In the genomic region with DNA sequence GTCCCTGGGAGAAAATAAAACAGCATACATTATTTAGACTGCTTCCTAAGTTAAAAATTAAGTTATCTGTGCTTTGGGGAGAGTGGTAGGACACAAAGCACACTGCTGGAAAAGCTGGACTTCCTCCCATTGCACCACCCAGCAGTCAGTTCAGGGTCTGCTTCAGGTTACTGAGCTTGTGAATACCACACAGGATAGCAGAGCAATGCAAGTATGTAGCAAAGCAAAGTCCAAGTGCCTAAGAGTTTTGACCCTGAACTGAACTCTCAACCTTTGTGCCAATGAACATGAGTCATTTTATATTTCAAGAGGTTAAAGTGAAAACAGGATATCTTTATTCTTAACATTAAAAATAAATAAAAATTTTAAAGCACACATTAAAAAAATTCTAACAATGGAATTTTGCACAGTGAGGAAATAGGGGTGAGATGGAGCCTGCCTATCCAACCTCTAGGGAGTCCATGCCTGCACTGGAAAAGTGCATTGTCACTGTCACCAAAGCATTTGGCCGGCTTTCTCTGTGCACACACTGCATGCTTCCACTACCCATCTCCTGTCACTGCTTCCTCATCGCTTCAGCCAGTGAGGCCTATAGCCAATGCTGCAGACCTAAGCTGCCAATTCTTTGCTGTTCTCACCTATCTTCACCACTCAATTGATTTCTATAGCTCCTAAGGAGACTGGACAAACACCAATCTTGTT, we compare ENCODE assay signal across 1 cellular context.
TF ChIP-seq lines count a peak whose summit lies in the region.

No MANE protein-coding gene starts in this region.

TF ChIP-seq in HepG2, 621 proteins besides CTCF, POLR2A, EP300 and RAD21 (continued from another document and continues in another):
- TF ChIP-seq, protein P1, sequence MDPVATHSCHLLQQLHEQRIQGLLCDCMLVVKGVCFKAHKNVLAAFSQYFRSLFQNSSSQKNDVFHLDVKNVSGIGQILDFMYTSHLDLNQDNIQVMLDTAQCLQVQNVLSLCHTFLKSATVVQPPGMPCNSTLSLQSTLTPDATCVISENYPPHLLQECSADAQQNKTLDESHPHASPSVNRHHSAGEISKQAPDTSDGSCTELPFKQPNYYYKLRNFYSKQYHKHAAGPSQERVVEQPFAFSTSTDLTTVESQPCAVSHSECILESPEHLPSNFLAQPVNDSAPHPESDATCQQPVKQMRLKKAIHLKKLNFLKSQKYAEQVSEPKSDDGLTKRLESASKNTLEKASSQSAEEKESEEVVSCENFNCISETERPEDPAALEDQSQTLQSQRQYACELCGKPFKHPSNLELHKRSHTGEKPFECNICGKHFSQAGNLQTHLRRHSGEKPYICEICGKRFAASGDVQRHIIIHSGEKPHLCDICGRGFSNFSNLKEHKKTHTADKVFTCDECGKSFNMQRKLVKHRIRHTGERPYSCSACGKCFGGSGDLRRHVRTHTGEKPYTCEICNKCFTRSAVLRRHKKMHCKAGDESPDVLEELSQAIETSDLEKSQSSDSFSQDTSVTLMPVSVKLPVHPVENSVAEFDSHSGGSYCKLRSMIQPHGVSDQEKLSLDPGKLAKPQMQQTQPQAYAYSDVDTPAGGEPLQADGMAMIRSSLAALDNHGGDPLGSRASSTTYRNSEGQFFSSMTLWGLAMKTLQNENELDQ (CRISPR knock-in tag; IDR thresholded peaks at IDR 0.05; ENCODE audit: borderline replicate concordance) = no peak
- TF ChIP-seq NCOA1 (CRISPR knock-in tag; IDR thresholded peaks at IDR 0.05) (no peak), TBX3 (IDR thresholded peaks at IDR 0.05; ENCODE audit: borderline replicate concordance) (no peak), ZMYM4 (CRISPR knock-in tag; IDR thresholded peaks at IDR 0.05) (peak; percentile 77), KMT2B (CRISPR knock-in tag; IDR thresholded peaks at IDR 0.05) (no peak; the same call in 1 of the 2 replicates), GABPA (IDR thresholded peaks at IDR 0.05; ENCODE audit: low read depth, low read length) (no peak), GABPA (CRISPR knock-in tag; IDR thresholded peaks at IDR 0.05; ENCODE audit: low read depth) (peak; percentile 59), MTF1 (CRISPR knock-in tag; IDR thresholded peaks at IDR 0.05) (no peak), KDM4B (CRISPR knock-in tag; IDR thresholded peaks at IDR 0.05) (no peak), ATM (IDR thresholded peaks at IDR 0.05; ENCODE audit: borderline replicate concordance) (no peak), MAF1 (CRISPR knock-in tag; IDR thresholded peaks at IDR 0.05; ENCODE audit: borderline replicate concordance) (no peak), CCAR2 (optimal IDR thresholded peaks at IDR 0.05; ENCODE audit: low read depth, low read length) (no peak), HES4 (CRISPR knock-in tag; IDR thresholded peaks at IDR 0.05; ENCODE audit: borderline replicate concordance) (no peak), SP5 (CRISPR knock-in tag; IDR thresholded peaks at IDR 0.05; ENCODE audit: borderline replicate concordance, low read depth) (peak; percentile 48; the same call in 1 of the 2 replicates), ZNF850 (CRISPR knock-in tag; conservative IDR thresholded peaks at IDR 0.05) (no peak), NCOA2 (CRISPR knock-in tag; IDR thresholded peaks at IDR 0.05) (peak; percentile 93), TCF7 (IDR thresholded peaks at IDR 0.05; ENCODE audit: low read depth) (peak; percentile 62), GATAD2A (CRISPR knock-in tag; IDR thresholded peaks at IDR 0.05) (peak; percentile 92), RFX3 (CRISPR knock-in tag; IDR thresholded peaks at IDR 0.05) (no peak), ZNF891 (CRISPR knock-in tag; IDR thresholded peaks at IDR 0.05) (no peak), ZIK1 (CRISPR knock-in tag; IDR thresholded peaks at IDR 0.05; ENCODE audit: borderline replicate concordance, low read depth) (no peak), ZNF768 (CRISPR knock-in tag; IDR thresholded peaks at IDR 0.05) (no peak; the same call in 1 of the 2 replicates), ZNF282 (IDR thresholded peaks at IDR 0.05; ENCODE audit: partially characterized antibody) (no peak), ZNF552 (CRISPR knock-in tag; IDR thresholded peaks at IDR 0.05; ENCODE audit: borderline replicate concordance) (no peak; the same call in 1 of the 2 replicates), EHMT2 (IDR thresholded peaks at IDR 0.05; ENCODE audit: borderline replicate concordance, low read depth, low read length) (no peak; the same call in 1 of the 2 replicates), STAT5B (CRISPR knock-in tag; IDR thresholded peaks at IDR 0.05) (no peak), ZNF496 (CRISPR knock-in tag; IDR thresholded peaks at IDR 0.05; ENCODE audit: insufficient replicate concordance) (no peak), ATF7 (IDR thresholded peaks at IDR 0.05) (no peak), ATF7 (CRISPR knock-in tag; IDR thresholded peaks at IDR 0.05) (no peak), PHB2 (IDR thresholded peaks at IDR 0.05; ENCODE audit: partially characterized antibody) (no peak), PITX1 (CRISPR knock-in tag; IDR thresholded peaks at IDR 0.05) (peak; percentile 84), XRCC5 (optimal IDR thresholded peaks at IDR 0.05; ENCODE audit: low read length) (no peak), GTF3A (CRISPR knock-in tag; conservative IDR thresholded peaks at IDR 0.05) (no peak), ZNF446 (CRISPR knock-in tag; IDR thresholded peaks at IDR 0.05) (no peak), HNF4G (IDR thresholded peaks at IDR 0.05; ENCODE audit: borderline replicate concordance, low read depth, low read length) (peak; percentile 99), HNF4G (CRISPR knock-in tag; IDR thresholded peaks at IDR 0.05; ENCODE audit: borderline replicate concordance, low read depth) (peak; percentile 97), ZNF292 (CRISPR knock-in tag; IDR thresholded peaks at IDR 0.05; ENCODE audit: borderline replicate concordance, low read depth) (peak; percentile 81; the same call in 1 of the 2 replicates), ZNF644 (CRISPR knock-in tag; IDR thresholded peaks at IDR 0.05; ENCODE audit: low read depth) (peak; percentile 74; the same call in 1 of the 2 replicates), ZBTB21 (CRISPR knock-in tag; IDR thresholded peaks at IDR 0.05) (no peak), SOX5 (CRISPR knock-in tag; IDR thresholded peaks at IDR 0.05; ENCODE audit: borderline replicate concordance) (peak; percentile 87; the same call in 1 of the 2 replicates), ZNF7 (CRISPR knock-in tag; IDR thresholded peaks at IDR 0.05) (0 out of 2 replicates have a peak, but pooled peaks have one; percentile 8), DNMT3B (CRISPR knock-in tag; conservative IDR thresholded peaks at IDR 0.05) (no peak), PTBP1 (IDR thresholded peaks at IDR 0.05; ENCODE audit: low read depth, low read length, poor library complexity, severe bottlenecking) (no peak), ZNF776 (CRISPR knock-in tag; IDR thresholded peaks at IDR 0.05) (no peak)
- TF ChIP-seq, protein P2, sequence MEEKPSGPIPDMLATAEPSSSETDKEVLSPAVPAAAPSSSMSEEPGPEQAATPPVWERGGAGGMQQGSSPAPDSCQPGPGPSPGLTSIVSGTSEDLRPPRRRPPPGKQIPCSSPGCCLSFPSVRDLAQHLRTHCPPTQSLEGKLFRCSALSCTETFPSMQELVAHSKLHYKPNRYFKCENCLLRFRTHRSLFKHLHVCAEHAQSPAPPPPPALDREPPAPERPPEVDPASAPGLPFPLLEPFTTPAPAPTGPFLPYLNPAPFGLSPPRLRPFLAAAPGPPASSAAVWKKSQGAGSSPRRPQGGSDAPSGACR (CRISPR knock-in tag; IDR thresholded peaks at IDR 0.05) = no peak
- TF ChIP-seq, protein P3, sequence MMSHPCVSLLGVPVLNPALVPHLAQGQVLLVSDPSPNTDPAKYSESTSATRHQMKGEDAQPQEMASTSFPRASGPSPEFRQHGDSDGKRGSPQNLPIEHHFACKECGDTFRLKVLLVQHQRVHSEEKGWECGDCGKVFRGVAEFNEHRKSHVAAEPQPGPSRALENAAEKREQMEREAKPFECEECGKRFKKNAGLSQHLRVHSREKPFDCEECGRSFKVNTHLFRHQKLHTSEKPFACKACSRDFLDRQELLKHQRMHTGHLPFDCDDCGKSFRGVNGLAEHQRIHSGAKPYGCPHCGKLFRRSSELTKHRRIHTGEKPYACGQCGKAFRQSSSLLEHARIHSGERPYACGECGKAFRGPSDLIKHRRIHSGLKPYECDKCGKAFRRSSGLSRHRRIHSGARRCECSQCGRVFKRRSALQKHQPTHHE (CRISPR knock-in tag; IDR thresholded peaks at IDR 0.05; ENCODE audit: borderline replicate concordance) = no peak
- TF ChIP-seq, protein P4, sequence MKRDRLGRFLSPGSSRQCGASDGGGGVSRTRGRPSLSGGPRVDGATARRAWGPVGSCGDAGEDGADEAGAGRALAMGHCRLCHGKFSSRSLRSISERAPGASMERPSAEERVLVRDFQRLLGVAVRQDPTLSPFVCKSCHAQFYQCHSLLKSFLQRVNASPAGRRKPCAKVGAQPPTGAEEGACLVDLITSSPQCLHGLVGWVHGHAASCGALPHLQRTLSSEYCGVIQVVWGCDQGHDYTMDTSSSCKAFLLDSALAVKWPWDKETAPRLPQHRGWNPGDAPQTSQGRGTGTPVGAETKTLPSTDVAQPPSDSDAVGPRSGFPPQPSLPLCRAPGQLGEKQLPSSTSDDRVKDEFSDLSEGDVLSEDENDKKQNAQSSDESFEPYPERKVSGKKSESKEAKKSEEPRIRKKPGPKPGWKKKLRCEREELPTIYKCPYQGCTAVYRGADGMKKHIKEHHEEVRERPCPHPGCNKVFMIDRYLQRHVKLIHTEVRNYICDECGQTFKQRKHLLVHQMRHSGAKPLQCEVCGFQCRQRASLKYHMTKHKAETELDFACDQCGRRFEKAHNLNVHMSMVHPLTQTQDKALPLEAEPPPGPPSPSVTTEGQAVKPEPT (CRISPR knock-in tag; IDR thresholded peaks at IDR 0.05; ENCODE audit: low read depth) = no peak
- TF ChIP-seq, protein P5, sequence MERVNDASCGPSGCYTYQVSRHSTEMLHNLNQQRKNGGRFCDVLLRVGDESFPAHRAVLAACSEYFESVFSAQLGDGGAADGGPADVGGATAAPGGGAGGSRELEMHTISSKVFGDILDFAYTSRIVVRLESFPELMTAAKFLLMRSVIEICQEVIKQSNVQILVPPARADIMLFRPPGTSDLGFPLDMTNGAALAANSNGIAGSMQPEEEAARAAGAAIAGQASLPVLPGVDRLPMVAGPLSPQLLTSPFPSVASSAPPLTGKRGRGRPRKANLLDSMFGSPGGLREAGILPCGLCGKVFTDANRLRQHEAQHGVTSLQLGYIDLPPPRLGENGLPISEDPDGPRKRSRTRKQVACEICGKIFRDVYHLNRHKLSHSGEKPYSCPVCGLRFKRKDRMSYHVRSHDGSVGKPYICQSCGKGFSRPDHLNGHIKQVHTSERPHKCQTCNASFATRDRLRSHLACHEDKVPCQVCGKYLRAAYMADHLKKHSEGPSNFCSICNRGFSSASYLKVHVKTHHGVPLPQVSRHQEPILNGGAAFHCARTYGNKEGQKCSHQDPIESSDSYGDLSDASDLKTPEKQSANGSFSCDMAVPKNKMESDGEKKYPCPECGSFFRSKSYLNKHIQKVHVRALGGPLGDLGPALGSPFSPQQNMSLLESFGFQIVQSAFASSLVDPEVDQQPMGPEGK (CRISPR knock-in tag; IDR thresholded peaks at IDR 0.05) = peak; percentile 38; the same call in 1 of the 2 replicates
- TF ChIP-seq, protein P6, sequence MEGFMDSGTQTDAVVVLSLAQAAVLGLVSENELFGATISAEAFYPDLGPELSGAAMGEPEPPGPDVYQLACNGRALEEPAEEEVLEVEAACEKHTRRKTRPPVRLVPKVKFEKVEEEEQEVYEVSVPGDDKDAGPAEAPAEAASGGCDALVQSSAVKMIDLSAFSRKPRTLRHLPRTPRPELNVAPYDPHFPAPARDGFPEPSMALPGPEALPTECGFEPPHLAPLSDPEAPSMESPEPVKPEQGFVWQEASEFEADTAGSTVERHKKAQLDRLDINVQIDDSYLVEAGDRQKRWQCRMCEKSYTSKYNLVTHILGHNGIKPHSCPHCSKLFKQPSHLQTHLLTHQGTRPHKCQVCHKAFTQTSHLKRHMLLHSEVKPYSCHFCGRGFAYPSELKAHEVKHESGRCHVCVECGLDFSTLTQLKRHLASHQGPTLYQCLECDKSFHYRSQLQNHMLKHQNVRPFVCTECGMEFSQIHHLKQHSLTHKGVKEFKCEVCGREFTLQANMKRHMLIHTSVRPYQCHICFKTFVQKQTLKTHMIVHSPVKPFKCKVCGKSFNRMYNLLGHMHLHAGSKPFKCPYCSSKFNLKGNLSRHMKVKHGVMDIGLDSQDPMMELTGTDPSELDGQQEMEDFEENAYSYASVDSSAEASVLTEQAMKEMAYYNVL (CRISPR knock-in tag; IDR thresholded peaks at IDR 0.05; ENCODE audit: borderline replicate concordance) = no peak; the same call in 1 of the 2 replicates
- TF ChIP-seq, protein P7, sequence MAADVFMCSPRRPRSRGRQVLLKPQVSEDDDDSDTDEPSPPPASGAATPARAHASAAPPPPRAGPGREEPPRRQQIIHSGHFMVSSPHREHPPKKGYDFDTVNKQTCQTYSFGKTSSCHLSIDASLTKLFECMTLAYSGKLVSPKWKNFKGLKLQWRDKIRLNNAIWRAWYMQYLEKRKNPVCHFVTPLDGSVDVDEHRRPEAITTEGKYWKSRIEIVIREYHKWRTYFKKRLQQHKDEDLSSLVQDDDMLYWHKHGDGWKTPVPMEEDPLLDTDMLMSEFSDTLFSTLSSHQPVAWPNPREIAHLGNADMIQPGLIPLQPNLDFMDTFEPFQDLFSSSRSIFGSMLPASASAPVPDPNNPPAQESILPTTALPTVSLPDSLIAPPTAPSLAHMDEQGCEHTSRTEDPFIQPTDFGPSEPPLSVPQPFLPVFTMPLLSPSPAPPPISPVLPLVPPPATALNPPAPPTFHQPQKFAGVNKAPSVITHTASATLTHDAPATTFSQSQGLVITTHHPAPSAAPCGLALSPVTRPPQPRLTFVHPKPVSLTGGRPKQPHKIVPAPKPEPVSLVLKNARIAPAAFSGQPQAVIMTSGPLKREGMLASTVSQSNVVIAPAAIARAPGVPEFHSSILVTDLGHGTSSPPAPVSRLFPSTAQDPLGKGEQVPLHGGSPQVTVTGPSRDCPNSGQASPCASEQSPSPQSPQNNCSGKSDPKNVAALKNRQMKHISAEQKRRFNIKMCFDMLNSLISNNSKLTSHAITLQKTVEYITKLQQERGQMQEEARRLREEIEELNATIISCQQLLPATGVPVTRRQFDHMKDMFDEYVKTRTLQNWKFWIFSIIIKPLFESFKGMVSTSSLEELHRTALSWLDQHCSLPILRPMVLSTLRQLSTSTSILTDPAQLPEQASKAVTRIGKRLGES (CRISPR knock-in tag; IDR thresholded peaks at IDR 0.05; ENCODE audit: borderline replicate concordance) = no peak
- TF ChIP-seq, protein P8, sequence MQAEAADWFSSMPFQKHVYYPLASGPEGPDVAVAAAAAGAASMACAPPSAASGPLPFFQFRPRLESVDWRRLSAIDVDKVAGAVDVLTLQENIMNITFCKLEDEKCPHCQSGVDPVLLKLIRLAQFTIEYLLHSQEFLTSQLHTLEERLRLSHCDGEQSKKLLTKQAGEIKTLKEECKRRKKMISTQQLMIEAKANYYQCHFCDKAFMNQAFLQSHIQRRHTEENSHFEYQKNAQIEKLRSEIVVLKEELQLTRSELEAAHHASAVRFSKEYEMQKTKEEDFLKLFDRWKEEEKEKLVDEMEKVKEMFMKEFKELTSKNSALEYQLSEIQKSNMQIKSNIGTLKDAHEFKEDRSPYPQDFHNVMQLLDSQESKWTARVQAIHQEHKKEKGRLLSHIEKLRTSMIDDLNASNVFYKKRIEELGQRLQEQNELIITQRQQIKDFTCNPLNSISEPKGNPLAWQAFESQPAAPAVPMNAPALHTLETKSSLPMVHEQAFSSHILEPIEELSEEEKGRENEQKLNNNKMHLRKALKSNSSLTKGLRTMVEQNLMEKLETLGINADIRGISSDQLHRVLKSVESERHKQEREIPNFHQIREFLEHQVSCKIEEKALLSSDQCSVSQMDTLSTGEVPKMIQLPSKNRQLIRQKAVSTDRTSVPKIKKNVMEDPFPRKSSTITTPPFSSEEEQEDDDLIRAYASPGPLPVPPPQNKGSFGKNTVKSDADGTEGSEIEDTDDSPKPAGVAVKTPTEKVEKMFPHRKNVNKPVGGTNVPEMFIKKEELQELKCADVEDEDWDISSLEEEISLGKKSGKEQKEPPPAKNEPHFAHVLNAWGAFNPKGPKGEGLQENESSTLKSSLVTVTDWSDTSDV (CRISPR knock-in tag; IDR thresholded peaks at IDR 0.05) = no peak
